In genomic region chr21:26169611-26170470, GRCh38 we compare ENCODE assay signal across 8 cellular contexts. TPM values are rescaled to one million over a fixed set of nuclear protein-coding genes. Genes with fewer than 3 reads are reported as not detected.
DNase-seq lines count a peak whose midpoint lies in the region; ATAC-seq and TF ChIP-seq lines count a peak whose summit lies in the region.

No MANE protein-coding gene starts in this region.

- H3K36me3 ChIP-seq in A673 (ENCODE audit: insufficient read depth, low read length, poor library complexity, severe bottlenecking) (no peaks in the 10 kb centered on the region), lung (ENCODE audit: control insufficient read depth in 2 of 2, insufficient read depth in 2 of 2, low read length in 2 of 2) (no peaks in the 10 kb centered on the region)
- no peaks in the 10 kb centered on the region for H3K36me3 ChIP-seq in effector memory CD4-positive, alpha-beta T cell (ENCODE audit: control insufficient read depth, insufficient read depth, low read length)

- H3K4me1 ChIP-seq in A673 (ENCODE audit: insufficient read depth, low read length, poor library complexity, severe bottlenecking) (peaks cover 40% of the 10 kb centered on the region), lung (ENCODE audit: control insufficient read depth in 2 of 2, insufficient read depth in 2 of 2, low read length in 2 of 2) (peaks cover 3 to 5% of the 10 kb centered on the region in 2 donors)
- no peaks in the 10 kb centered on the region for H3K4me1 ChIP-seq in effector memory CD4-positive, alpha-beta T cell (ENCODE audit: control insufficient read depth, insufficient read depth, low read length, poor library complexity, severe bottlenecking)

- DNase-seq in A673 (ENCODE audit: low spot score) = peak; percentile 81
- DNase-seq in NCI-H2227 (lab: John Stamatoyannopoulos, UW; ENCODE audit: unreplicated experiment) = peak; percentile 66
- DNase-seq in activated CD4-positive, alpha-beta memory T cell treated with anti-CD3 and anti-CD28 coated beads for 36 hours = peak; percentile 60
- DNase-seq in effector memory CD4-positive, alpha-beta T cell = peak in 1 of 3 donors; percentile 9
- DNase-seq in lung (ENCODE audit: low spot score) = peak; percentile 58
- DNase-seq in stimulated activated CD4-positive, alpha-beta T cell treated with anti-CD3 and anti-CD28 coated beads, Interleukin-4, amount 100 ng/mL, for 48 hours (ENCODE audit: low read depth in 2 of 2) = peak; percentile 38 to 40

- ATAC-seq in GM18868 (IDR thresholded peaks at IDR 0.05; ENCODE audit: unreplicated experiment) (peak; percentile 1), HG03095 (IDR thresholded peaks at IDR 0.05; ENCODE audit: unreplicated experiment) (peak; percentile 36), lung (ENCODE audit: insufficient read depth, low FRiP score) (peak; percentile 47)

- no peaks in the 10 kb centered on the region for H3K27me3 ChIP-seq in A673 (replicated peaks; ENCODE audit: insufficient read depth, low read depth, low read length, poor library complexity)
- H3K27me3 ChIP-seq in effector memory CD4-positive, alpha-beta T cell (replicated peaks; ENCODE audit: control insufficient read depth, insufficient read depth, low read length, poor library complexity, severe bottlenecking) = no peaks in the 10 kb centered on the region
- H3K27me3 ChIP-seq in lung (ENCODE audit: control insufficient read depth, insufficient read depth) = no peaks in the 10 kb centered on the region

- no peaks in the 10 kb centered on the region for H3K36me3 Mint-ChIP-seq in activated CD4-positive, alpha-beta memory T cell treated with anti-CD3 and anti-CD28 coated beads for 36 hours

- no peak for TF ChIP-seq CTCF in A673 (conservative IDR thresholded peaks at IDR 0.05; ENCODE audit: low read depth, low read length)
- TF ChIP-seq CTCF in lung (IDR thresholded peaks at IDR 0.05; ENCODE audit: control extremely low read depth, extremely low read depth) = no peak

- CTCF ChIA-PET in A673 (lab: Charles Lee) = interaction anchor here (0.5 to 1.1 kb wide), 2 partner anchors 274 to 646 kb away, joined by 3 read pairs; no protein-coding TSS in a partner anchor
- CTCF ChIA-PET in activated CD4-positive, alpha-beta memory T cell treated with anti-CD3 and anti-CD28 coated beads for 36 hours (lab: Charles Lee) = interaction anchor here (0.8 to 2.3 kb wide), 12 partner anchors 12 to 291 kb away, joined by 3 to 9 read pairs (median 6); no protein-coding TSS in a partner anchor

- peak overlapping the region; percentile 90 for H3K27ac ChIP-seq in A673 (ENCODE audit: low read depth, low read length, poor library complexity, severe bottlenecking)
- peak overlapping the region; percentile 40 for H3K27ac ChIP-seq in effector memory CD4-positive, alpha-beta T cell (ENCODE audit: insufficient read depth, low read length, poor library complexity, severe bottlenecking)
- peak overlapping the region; percentile 84 to 86 for H3K27ac ChIP-seq in lung (ENCODE audit: low read depth in 1 of 2, low read length in 1 of 2)

- no TSS peak for BruUV-seq in A673 (replicated peaks; lab: Mats Ljungman, UMichigan)

- 0 to 1% methylated on average over 73 to 80 of the region's 80 CpGs for WGBS in lung, 2 donors

- POLR2A ChIA-PET in A673 (lab: Charles Lee; ENCODE audit: low non-redundant PET) = interaction anchor here (0.5 kb wide), 1 partner anchor 9 kb away, joined by 3 read pairs; no protein-coding TSS in a partner anchor
- POLR2A ChIA-PET in activated CD4-positive, alpha-beta memory T cell treated with anti-CD3 and anti-CD28 coated beads for 36 hours (lab: Charles Lee) = no interaction called here

- H3K4me3 ChIP-seq in A673 (ENCODE audit: low read depth, low read length, poor library complexity, severe bottlenecking) (peak overlapping the region; percentile 91), lung (peak overlapping the region; percentile 98)
- peak overlapping the region; percentile 91 for H3K4me3 ChIP-seq in effector memory CD4-positive, alpha-beta T cell (ENCODE audit: insufficient read depth, low read depth, low read length, poor library complexity, severe bottlenecking)

- H3K9me3 Mint-ChIP-seq in activated CD4-positive, alpha-beta memory T cell treated with anti-CD3 and anti-CD28 coated beads for 36 hours = no peaks in the 10 kb centered on the region

- intact Hi-C loops in A673 (cut with micrococcal nuclease; ENCODE audit: unreplicated experiment) = loop anchor here (2.0 to 10.0 kb wide), 8 partner anchors 95 to 565 kb away; partner anchors contain the start of gene MRPL39
- intact Hi-C loops in activated CD4-positive, alpha-beta memory T cell treated with anti-CD3 and anti-CD28 coated beads for 36 hours (cut with micrococcal nuclease) = loop anchor here (1.0 to 10.0 kb wide), 5 partner anchors 99 to 563 kb away; partner anchors contain the start of genes ATP5PF, GABPA and MRPL39

- peaks cover 2% of the 10 kb centered on the region for H3K27me3 Mint-ChIP-seq in activated CD4-positive, alpha-beta memory T cell treated with anti-CD3 and anti-CD28 coated beads for 36 hours

- peaks cover 19% of the 10 kb centered on the region for H3K4me1 Mint-ChIP-seq in activated CD4-positive, alpha-beta memory T cell treated with anti-CD3 and anti-CD28 coated beads for 36 hours (ENCODE audit: low read depth)

- H3K27ac Mint-ChIP-seq in activated CD4-positive, alpha-beta memory T cell treated with anti-CD3 and anti-CD28 coated beads for 36 hours = peak overlapping the region; percentile 44

- no peaks in the 10 kb centered on the region for H3K9me3 ChIP-seq in A673 (ENCODE audit: low read depth, low read length, poor library complexity, severe bottlenecking)
- no peaks in the 10 kb centered on the region for H3K9me3 ChIP-seq in effector memory CD4-positive, alpha-beta T cell (ENCODE audit: control insufficient read depth, low read length)
- no peaks in the 10 kb centered on the region for H3K9me3 ChIP-seq in lung (ENCODE audit: control insufficient read depth in 2 of 2, insufficient read depth in 1 of 2, low read length in 1 of 2)

- H3K4me3 Mint-ChIP-seq in activated CD4-positive, alpha-beta memory T cell treated with anti-CD3 and anti-CD28 coated beads for 36 hours = peak overlapping the region; percentile 88

RNA-seq across cellular contexts. Expression of gene APP, which starts 0.7 kb away (rescaled TPM):
- total RNA-seq in A673 (2021) (531 and 539 TPM in 2 replicates), lung (100 to 1,000 TPM; 410 to 414 TPM)
- 10 to 100 TPM; 46.3 to 47.1 TPM for total RNA-seq in activated CD4-positive, alpha-beta memory T cell treated with anti-CD3 and anti-CD28 coated beads for 36 hours
- 100 to 1,000 TPM in 1 of 2 donors, 10 to 100 TPM in 1; 86.9 to 324 TPM for polyA plus RNA-seq in lung

Comparison
In these comparisons a context has a peak if more than half of its experiments do, and no peak if none do; other contexts are left out.
1. H3K27ac ChIP-seq: peak in every context shown above with its lines; median percentile 90 in A673; 85 in lung; 40 in effector memory CD4-positive, alpha-beta T cell.
2. RNA of gene APP, which starts 0.7 kb away (total RNA-seq): 531 to 539 TPM in A673 and 410 to 414 TPM in lung; 46.3 to 47.1 TPM in activated CD4-positive, alpha-beta memory T cell treated with anti-CD3 and anti-CD28 coated beads for 36 hours; every median in the first group is over 4 times any median in the second.
3. Peak in every context shown above with its lines, with median percentiles within 50 percentile points of each other: H3K4me3 ChIP-seq and ATAC-seq.